23 cellular contexts compared by ENCODE assay signal in genomic region chr3:13171704-13172643, GRCh38.
"Had no signal": no experiment of that assay in that cellular context is flagged by ENCODE, and none has a peak within 500 bp of the region (broad histone marks: within the 10 kb centered on the region; RNA-seq: fewer than 3 reads in every experiment).

No MANE protein-coding gene starts in this region.

- H3K27ac ChIP-seq: ascending aorta, body of pancreas, SJSA1 had no signal

- H3K27me3 ChIP-seq: ascending aorta, body of pancreas, SJSA1 had no signal

- FAIRE-seq: RCC 7860 had no signal

- H3K36me3 ChIP-seq: ascending aorta, SJSA1 had no signal

- DNase-seq: activated CD4-positive, alpha-beta T cell treated with anti-CD3 and anti-CD28 coated beads for 48 hours; activated CD4-positive, alpha-beta T cell treated with anti-CD3 and anti-CD28 coated beads, Interleukin-2, amount 50 U/mL, for 4 hours; activated CD4-positive, CD25-positive, alpha-beta regulatory T cell treated with anti-CD3 and anti-CD28 coated beads, Interleukin-2, amount 50 U/mL, for 72 hours; activated CD8-positive, alpha-beta memory T cell treated with anti-CD3 and anti-CD28 coated beads, Interleukin-2, amount 50 U/mL, for 48 hours; activated CD8-positive, alpha-beta T cell treated with anti-CD3 and anti-CD28 coated beads, Interleukin-2, amount 10 ng/mL, durations not matched to agents 7 days and 5 days; activated naive CD4-positive, alpha-beta T cell; activated T-cell treated with anti-CD3 and anti-CD28 coated beads, Interleukin-2, amount 50 U/mL, for 1 hour; amniotic stem cell; body of pancreas; NCI-H1048; NCI-H1417; NCI-H1930; NCI-H2107; NCI-H2171 treated with DMSO at 0.1 percent for 48 hours; NCI-H226; NCI-H510A; NCI-H69; PC-3; SHP77 had no signal

- H3K4me3 ChIP-seq: ascending aorta, body of pancreas, SJSA1 had no signal

- H3K4me1 ChIP-seq: ascending aorta, body of pancreas, SJSA1 had no signal

- H3K9me3 ChIP-seq: ascending aorta, body of pancreas, SJSA1 had no signal

- ATAC-seq: activated CD8-positive, alpha-beta T cell treated with anti-CD3 and anti-CD28 coated beads, Interleukin-2, amount 10 ng/mL, durations not matched to agents 7 days and 5 days; body of pancreas; PC-3; SK-N-SH treated with all-trans-retinoic acid at 6 μM for 48 hours had no signal
